ENCODE assay signal across 7 cellular contexts in genomic region chr1:233971753-233972152, GRCh38.
"Had no signal": no experiment of that assay in that cellular context is flagged by ENCODE, and none has a peak within 500 bp of the region (broad histone marks: within the 10 kb centered on the region; RNA-seq: fewer than 3 reads in every experiment).

No MANE protein-coding gene starts in this region.

- FAIRE-seq: HepG2 had no signal

- ATAC-seq: HepG2 had no signal

- H3K9me3 ChIP-seq: HAP-1 had no signal

- H3K27ac Mint-ChIP-seq: IgD-negative memory B cell had no signal

- H3K36me3 ChIP-seq: HAP-1 had no signal

- H3K4me3 ChIP-seq: GM23248, HAP-1 had no signal

- H3K27ac ChIP-seq: GM23248, HL-60 had no signal

- DNase-seq: GM23248, GOT3, H7 had no signal

- H3K9me3 Mint-ChIP-seq: IgD-negative memory B cell had no signal

- H3K36me3 Mint-ChIP-seq: IgD-negative memory B cell had no signal

- H3K4me1 Mint-ChIP-seq: IgD-negative memory B cell had no signal

- H2AFZ ChIP-seq: GM23248 had no signal

- H3K4me3 Mint-ChIP-seq: IgD-negative memory B cell had no signal

- H3K9ac ChIP-seq: GM23248 had no signal

- H3K4me1 ChIP-seq: HAP-1 had no signal
